8 cellular contexts compared by ENCODE assay signal in the genomic region with DNA sequence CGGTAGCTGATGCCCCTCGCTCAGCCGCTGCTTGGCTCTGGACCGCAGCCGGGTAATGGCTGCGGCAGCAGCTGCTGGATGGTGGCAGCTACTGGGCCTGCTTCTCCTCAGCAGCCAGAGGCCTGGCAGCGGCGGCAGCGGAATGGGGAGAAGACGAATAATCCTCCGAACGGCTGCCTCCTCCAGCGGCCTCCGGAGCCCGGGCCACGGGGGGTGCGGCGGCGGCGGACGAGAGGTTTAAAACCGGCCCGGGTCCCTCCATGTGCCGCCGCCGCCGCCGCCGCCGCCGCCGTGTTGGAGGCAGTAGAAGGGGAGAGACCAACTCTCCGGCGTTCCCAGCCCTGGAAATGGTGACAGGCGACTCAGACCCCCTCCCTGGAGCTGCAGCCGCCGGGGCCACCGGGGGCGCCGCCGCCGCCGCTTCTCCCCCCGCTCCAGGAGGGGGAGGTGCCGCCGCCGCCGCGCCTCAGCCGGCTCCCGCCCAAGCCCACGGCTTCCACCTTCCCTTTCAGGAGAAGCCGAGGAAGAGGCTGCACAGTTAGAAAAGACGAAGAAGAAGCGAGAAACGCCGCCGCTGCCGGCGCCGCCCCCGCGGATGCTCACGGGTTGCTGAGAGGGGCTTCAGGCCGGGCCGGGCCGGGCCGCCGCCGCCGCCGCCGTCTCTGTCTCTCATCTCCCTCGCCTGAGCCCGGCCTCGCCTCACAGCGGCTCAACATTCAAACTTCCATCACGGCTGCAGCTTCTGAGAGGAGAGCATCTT.
DNase-seq lines count a peak whose midpoint lies in the region; ATAC-seq and TF ChIP-seq lines count a peak whose summit lies in the region.

No MANE protein-coding gene starts in this region.

- H3K27ac Mint-ChIP-seq in H9 = peak overlapping the region; percentile 78 to 96 (median 93)

- H3K4me3 ChIP-seq in AG09309 (ENCODE audit: control insufficient read depth, low read depth, low read length) = peak overlapping the region; percentile 42

- H4K8ac ChIP-seq in H9 (replicated peaks; ENCODE audit: insufficient read length, low read depth, low read length) = no peak overlapping the region

- no peak overlapping the region for H3K56ac ChIP-seq in H9 (ENCODE audit: insufficient read length, low read depth, low read length)

- no peak overlapping the region for H2BK15ac ChIP-seq in H9 (ENCODE audit: low read depth, low read length)

- peak overlapping the region; percentile 77 to 93 for H3K4me3 Mint-ChIP-seq in H9

- peaks cover 10% of the 10 kb centered on the region for H3K27me3 Mint-ChIP-seq in H9 (ENCODE audit: low read depth)

- no peaks in the 10 kb centered on the region for H3K27me3 ChIP-seq in H9 (ENCODE audit: insufficient read depth, low read length)

- DNase-seq in AG09309 (ENCODE audit: low read depth) (no peak), H9 (peak; percentile 63), RPMI7951 (ENCODE audit: low read depth) (peak; percentile 2), amygdala (lab: John Stamatoyannopoulos, UW) (peak in 51 of 56 donors; percentile 5 to 82 (median 54)), hepatic stellate cell (ENCODE audit: low spot score) (peak; percentile 3), putamen (ENCODE audit: low spot score) (peak; percentile 71), epidermal melanocyte (ENCODE audit: insufficient read length, low spot score) (no peak)

- no peak overlapping the region for H3K18ac ChIP-seq in H9 (ENCODE audit: insufficient read length, low read depth, low read length)

- H2AFZ ChIP-seq in H9 (ENCODE audit: low read length) = peak overlapping the region; percentile 87

- no peak overlapping the region for H2BK12ac ChIP-seq in H9 (ENCODE audit: insufficient read length, low read depth, low read length)

- no peaks in the 10 kb centered on the region for H3K9me3 ChIP-seq in H9 (ENCODE audit: control insufficient read depth, low read depth, low read length)

- no peaks in the 10 kb centered on the region for H3K36me3 Mint-ChIP-seq in H9 (ENCODE audit: insufficient read depth in 1 of 3, low read depth in 3 of 3)

- peaks cover 13 to 16% of the 10 kb centered on the region in 2 experiments for H3K4me1 Mint-ChIP-seq in H9

- H3K27ac ChIP-seq in H9 (ENCODE audit: insufficient read length, low read depth, low read length) = no peak overlapping the region

- no peak overlapping the region for H3T11ph ChIP-seq in H9 (ENCODE audit: low read length)

- H2BK20ac ChIP-seq in H9 (ENCODE audit: low read depth, low read length, poor library complexity, severe bottlenecking) = no peak overlapping the region

- no CpG with 5 or more reads among the region's 78 CpGs for WGBS in H9 (ENCODE audit: extremely low coverage, insufficient read length, low lambda C conversion rate)

- H3K79me1 ChIP-seq in H9 (ENCODE audit: insufficient read depth, low read depth, low read length, poor library complexity, severe bottlenecking) = no peaks in the 10 kb centered on the region

- peak overlapping the region; percentile 73 for H3K14ac ChIP-seq in H9 (ENCODE audit: insufficient read depth, low read length)

- no peak overlapping the region for H4K5ac ChIP-seq in H9 (ENCODE audit: insufficient read length, low read depth, low read length)

- no peak overlapping the region for H2BK120ac ChIP-seq in H9 (ENCODE audit: low read depth, low read length, poor library complexity, severe bottlenecking)

- no peaks in the 10 kb centered on the region for H3K23me2 ChIP-seq in H9 (ENCODE audit: insufficient read length, low read depth, low read length, poor library complexity, severe bottlenecking)

- TF ChIP-seq CTCF in AG09309 (IDR thresholded peaks at IDR 0.05; ENCODE audit: control insufficient read depth, insufficient read depth, low read depth, low read length, missing control alignments) (no peak), H9 (conservative IDR thresholded peaks at IDR 0.05) (no peak)

- H4K91ac ChIP-seq in H9 (ENCODE audit: insufficient read length, low read depth, low read length) = no peak overlapping the region

- no peaks in the 10 kb centered on the region for H3K4me1 ChIP-seq in H9 (ENCODE audit: insufficient read depth, low read length)

- H3K9ac ChIP-seq in H9 (ENCODE audit: extremely low read depth, insufficient read length, low read length) = peak overlapping the region; percentile 51

- no peak overlapping the region for H2BK5ac ChIP-seq in H9 (ENCODE audit: insufficient read length, low read length)

- H3K79me2 ChIP-seq in H9 (ENCODE audit: insufficient read depth, low read length) = no peaks in the 10 kb centered on the region

- H2AK5ac ChIP-seq in H9 (ENCODE audit: insufficient read length, low read length) = no peak overlapping the region

- peak overlapping the region; percentile 74 for H3K4me2 ChIP-seq in H9 (ENCODE audit: insufficient read depth, insufficient read length, low read length)

- H4K20me1 ChIP-seq in H9 (ENCODE audit: control insufficient read depth, insufficient read depth, insufficient read length) = no peaks in the 10 kb centered on the region

- no peak overlapping the region for H3K23ac ChIP-seq in H9 (ENCODE audit: insufficient read length, low read depth, low read length)

- no peak overlapping the region for H3K4ac ChIP-seq in H9 (ENCODE audit: low read depth, low read length)

- H3K9me3 Mint-ChIP-seq in H9 = peaks cover under 1 to 3% of the 10 kb centered on the region in 2 experiments; a peak in 3 of 5 replicates

- ATAC-seq in HG02610 (IDR thresholded peaks at IDR 0.05; ENCODE audit: unreplicated experiment) = no peak

Comparison
In these comparisons a context has a peak if more than half of its experiments do, and no peak if none do; other contexts are left out.
1. DNase-seq: peak in H9 (single experiment), RPMI7951 (single experiment), amygdala (51 of 56), hepatic stellate cell (single experiment) and putamen (single experiment); none in AG09309 (single experiment) and epidermal melanocyte (single experiment).